ENCODE assay signal across 25 cellular contexts in the genomic region with DNA sequence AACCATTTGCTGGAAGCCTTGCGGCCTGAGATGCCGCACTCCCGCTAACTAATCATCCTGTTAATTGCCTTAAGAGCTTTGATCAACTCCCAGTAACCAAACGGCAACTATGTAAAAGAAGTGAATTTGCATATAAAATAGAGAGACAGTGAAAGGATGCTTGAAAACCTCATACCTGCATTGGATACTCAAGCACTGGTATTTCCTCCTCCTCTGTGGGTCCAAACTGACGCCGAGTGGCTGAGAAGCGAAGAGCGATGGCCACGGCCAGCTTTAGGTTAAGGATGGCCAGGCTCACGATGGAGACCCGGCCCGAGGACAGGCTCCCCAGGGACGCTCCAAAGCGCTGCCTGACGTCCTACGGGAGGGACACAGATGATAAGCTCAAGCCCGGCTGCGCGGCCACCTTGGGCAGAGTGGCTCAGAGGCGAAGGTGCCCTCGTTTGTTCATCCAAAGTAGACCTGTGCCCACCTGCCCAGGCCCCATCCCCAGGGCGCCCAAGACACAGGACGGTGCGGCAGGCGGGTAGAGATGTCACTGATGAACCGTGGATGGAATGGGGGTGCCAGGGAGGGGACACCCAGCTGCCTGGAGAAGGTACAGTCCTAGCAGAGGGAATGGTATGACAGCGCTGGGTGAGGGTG. TPM values are rescaled to one million over a fixed set of nuclear protein-coding genes. Genes with fewer than 3 reads are reported as not detected.
DNase-seq lines count a peak whose midpoint lies in the region; ATAC-seq and TF ChIP-seq lines count a peak whose summit lies in the region.
"Had no signal": no experiment of that assay in that cellular context is flagged by ENCODE, and none has a peak within 500 bp of the region (broad histone marks: within the 10 kb centered on the region; RNA-seq: fewer than 3 reads in every experiment).

No MANE protein-coding gene starts in this region.

- no peak overlapping the region for H3K14ac ChIP-seq in mesenchymal stem cell (ENCODE audit: low read length in 2 of 2)

- peak overlapping the region in 6 of 11 experiments; percentile 27 to 73 (median 64); a peak in 12 of 22 replicates for H3K9ac ChIP-seq in BLaER1 treated with 17β-estradiol and CSF1 and Interleukin-3, amounts not matched to agents 10 nM and 100 nM
- H3K9ac ChIP-seq in mesenchymal stem cell (ENCODE audit: low read length) = no peak overlapping the region

- H2BK12ac ChIP-seq in mesenchymal stem cell (ENCODE audit: low read length in 2 of 2) = no peak overlapping the region

- peak overlapping the region in 2 of 10 experiments; percentile 42 to 52; a peak in 3 of 20 replicates for H3K4me3 ChIP-seq in BLaER1 treated with 17β-estradiol and CSF1 and Interleukin-3, amounts not matched to agents 10 nM and 100 nM
- H3K4me3 ChIP-seq in H7 (ENCODE audit: insufficient read depth, low read depth, low read length) = no peak overlapping the region
- no peak overlapping the region for H3K4me3 ChIP-seq in mesenchymal stem cell (ENCODE audit: insufficient read depth in 1 of 2, low read depth in 1 of 2, low read length in 2 of 2)
- H3K4me3 ChIP-seq: HAP-1, Peyer's patch had no signal

- no peak overlapping the region for H3K4ac ChIP-seq in mesenchymal stem cell (ENCODE audit: low read depth in 1 of 2, low read length in 2 of 2)

- ATAC-seq in GM19035 (IDR thresholded peaks at IDR 0.05; ENCODE audit: unreplicated experiment) = no peak
- ATAC-seq in naive thymus-derived CD8-positive, alpha-beta T cell = no peak
- ATAC-seq in GM19395 (IDR thresholded peaks at IDR 0.05; ENCODE audit: unreplicated experiment) = no peak

- peaks cover 59 to 99% (median 98%) of the 10 kb centered on the region in 10 experiments for H3K4me1 ChIP-seq in BLaER1 treated with 17β-estradiol and CSF1 and Interleukin-3, amounts not matched to agents 10 nM and 100 nM
- H3K4me1 ChIP-seq in mesenchymal stem cell (ENCODE audit: control insufficient read depth, insufficient read depth, low read depth, low read length) = peaks cover 19% of the 10 kb centered on the region

- no peak overlapping the region for H2BK15ac ChIP-seq in mesenchymal stem cell (ENCODE audit: low read depth, poor library complexity, severe bottlenecking)

- H3K36me3 ChIP-seq in BLaER1 treated with 17β-estradiol and CSF1 and Interleukin-3, amounts not matched to agents 10 nM and 100 nM = peaks cover 0 to 14% (median 0%) of the 10 kb centered on the region in 11 experiments; a peak in 6 of 22 replicates
- no peaks in the 10 kb centered on the region for H3K36me3 ChIP-seq in H7 (replicated peaks; ENCODE audit: control insufficient read depth, insufficient read depth, low read length)
- H3K36me3 ChIP-seq in mesenchymal stem cell (ENCODE audit: control insufficient read depth in 1 of 2, insufficient read depth in 2 of 2, low read depth in 1 of 2, low read length in 2 of 2) = peaks cover 37 to 39% of the 10 kb centered on the region in 2 experiments
- H3K36me3 ChIP-seq: HAP-1 had no signal

- no peaks in the 10 kb centered on the region for H3K9me3 ChIP-seq in BLaER1 treated with 17β-estradiol and CSF1 and Interleukin-3, amounts not matched to agents 10 nM and 100 nM (replicated peaks in 1 of 11)
- H3K9me3 ChIP-seq in mesenchymal stem cell (ENCODE audit: control insufficient read depth, low read length) = no peaks in the 10 kb centered on the region
- H3K9me3 ChIP-seq: HAP-1, Peyer's patch had no signal

- peaks cover 30% of the 10 kb centered on the region for H3K4me1 Mint-ChIP-seq in chondrocyte (ENCODE audit: low read depth)
- H3K4me1 Mint-ChIP-seq in naive thymus-derived CD8-positive, alpha-beta T cell = no peaks in the 10 kb centered on the region
- H3K4me1 Mint-ChIP-seq: CD8-positive, alpha-beta memory T cell had no signal

- peak overlapping the region in 9 of 11 experiments; percentile 83 to 98 (median 90); a peak in 19 of 22 replicates for H3K4me2 ChIP-seq in BLaER1 treated with 17β-estradiol and CSF1 and Interleukin-3, amounts not matched to agents 10 nM and 100 nM
- H3K4me2 ChIP-seq in mesenchymal stem cell (ENCODE audit: low read length, poor library complexity, severe bottlenecking) = no peak overlapping the region

- no peak overlapping the region for H3K4me3 Mint-ChIP-seq in chondrocyte (ENCODE audit: unreplicated experiment)
- H3K4me3 Mint-ChIP-seq in naive thymus-derived CD8-positive, alpha-beta T cell = no peak overlapping the region
- H3K4me3 Mint-ChIP-seq: CD14-positive monocyte; CD8-positive, alpha-beta memory T cell; HFFc6 had no signal

- no peak overlapping the region for H4K8ac ChIP-seq in mesenchymal stem cell (ENCODE audit: low read length)

- H3K18ac ChIP-seq in mesenchymal stem cell (ENCODE audit: low read depth in 1 of 2, low read length in 2 of 2) = no peak overlapping the region

- H3K27ac ChIP-seq in BLaER1 treated with 17β-estradiol and CSF1 and Interleukin-3, amounts not matched to agents 10 nM and 100 nM = peak overlapping the region in 8 of 11 experiments; percentile 58 to 84 (median 76); a peak in 17 of 22 replicates
- no peak overlapping the region for H3K27ac ChIP-seq in mesenchymal stem cell (ENCODE audit: low read length, poor library complexity, severe bottlenecking)
- H3K27ac ChIP-seq: Peyer's patch had no signal

- H2BK5ac ChIP-seq in mesenchymal stem cell (ENCODE audit: low read depth, low read length, poor library complexity, severe bottlenecking) = no peak overlapping the region

- peak; percentile 79 for DNase-seq in H7
- peak; percentile 68 for DNase-seq in chondrocyte (ENCODE audit: low spot score)
- no peak for DNase-seq in mesenchymal stem cell
- no peak for DNase-seq in naive thymus-derived CD8-positive, alpha-beta T cell
- DNase-seq in NCI-H1417 treated with DMSO at 0.1 percent for 48 hours (lab: John Stamatoyannopoulos, UW) = no peak
- DNase-seq: CD8-positive, alpha-beta memory T cell; DMS 273 treated with DMSO at 0.1 percent for 48 hours; DMS79; GF-D8; HFFc6; KBM-7; MV-4-11; NCI-H1105; NCI-H146; NCI-H1930; NCI-H2107; NCI-H524; OCI-M1; Peyer's patch; SHP77 treated with DMSO at 0.1 percent for 48 hours had no signal

- H3K23ac ChIP-seq in mesenchymal stem cell (ENCODE audit: low read length in 2 of 2) = no peak overlapping the region

- WGBS in mesenchymal stem cell = 93% methylated on average over 26 of the region's 27 CpGs

- H2BK120ac ChIP-seq in mesenchymal stem cell (ENCODE audit: low read depth, low read length) = no peak overlapping the region

- H3K27me3 ChIP-seq in BLaER1 treated with 17β-estradiol and CSF1 and Interleukin-3, amounts not matched to agents 10 nM and 100 nM = peaks cover 0 to 22% (median 0%) of the 10 kb centered on the region in 11 experiments; a peak in 4 of 22 replicates
- H3K27me3 ChIP-seq in H7 (ENCODE audit: control insufficient read depth, insufficient read depth, low read length) (no peaks in the 10 kb centered on the region), mesenchymal stem cell (ENCODE audit: control insufficient read depth in 1 of 2, insufficient read depth in 1 of 2, low read length in 2 of 2) (no peaks in the 10 kb centered on the region)
- H3K27me3 ChIP-seq: Peyer's patch had no signal

- H3K79me1 ChIP-seq in mesenchymal stem cell (replicated peaks; ENCODE audit: low read length, poor library complexity, severe bottlenecking) = peaks cover 6% of the 10 kb centered on the region

- no peak for TF ChIP-seq CTCF in chondrocyte (IDR thresholded peaks at IDR 0.05)

- no peaks in the 10 kb centered on the region for H3K27me3 Mint-ChIP-seq in chondrocyte (ENCODE audit: low read depth)
- no peaks in the 10 kb centered on the region for H3K27me3 Mint-ChIP-seq in naive thymus-derived CD8-positive, alpha-beta T cell
- H3K27me3 Mint-ChIP-seq: CD8-positive, alpha-beta memory T cell had no signal

- H3K36me3 Mint-ChIP-seq in chondrocyte (ENCODE audit: low read depth) = peaks cover 27% of the 10 kb centered on the region
- peaks cover 0 to 37% (median 16%) of the 10 kb centered on the region in 3 donors for H3K36me3 Mint-ChIP-seq in naive thymus-derived CD8-positive, alpha-beta T cell

- peak overlapping the region; percentile 18 for H4K91ac ChIP-seq in mesenchymal stem cell (ENCODE audit: low read length)

- H2AK5ac ChIP-seq in mesenchymal stem cell (ENCODE audit: low read length, severe bottlenecking) = no peak overlapping the region

- no peak overlapping the region for H3K27ac Mint-ChIP-seq in chondrocyte (ENCODE audit: unreplicated experiment)
- no peak overlapping the region for H3K27ac Mint-ChIP-seq in naive thymus-derived CD8-positive, alpha-beta T cell
- H3K27ac Mint-ChIP-seq: HFFc6 had no signal

- H4K20me1 ChIP-seq in BLaER1 treated with 17β-estradiol and CSF1 and Interleukin-3, amounts not matched to agents 10 nM and 100 nM = peaks cover 0 to 6% (median 0%) of the 10 kb centered on the region in 11 experiments; a peak in 1 of 22 replicates

- no peak overlapping the region for H2AFZ ChIP-seq in mesenchymal stem cell (ENCODE audit: low read depth, low read length)

- POLR2A ChIA-PET in naive thymus-derived CD8-positive, alpha-beta T cell (lab: Charles Lee) = no interaction called here

- no peaks in the 10 kb centered on the region for H3K9me3 Mint-ChIP-seq in chondrocyte (ENCODE audit: low read depth)
- H3K9me3 Mint-ChIP-seq in naive thymus-derived CD8-positive, alpha-beta T cell = no peaks in the 10 kb centered on the region
- H3K9me3 Mint-ChIP-seq: CD8-positive, alpha-beta memory T cell; HFFc6 had no signal

RNA-seq across cellular contexts. Expression of a gene that starts 43.6 kb away (rescaled TPM):
- 24.4 and 40.8 TPM in 2 replicates for total RNA-seq in H7 (2014; rRNA removed; shearing (Covaris generic))
- total RNA-seq in chondrocyte = 34.8 to 51.6 TPM (median 44.0 TPM) in 3 replicates
- polyA plus RNA-seq in mesenchymal stem cell (2013, experiment 1 of 2) = 10.4 TPM
- 12.2 TPM for polyA plus RNA-seq in mesenchymal stem cell (2013, experiment 2 of 2)
- 10 to 100 TPM; 14.8 to 17.3 TPM for total RNA-seq in naive thymus-derived CD8-positive, alpha-beta T cell
- polyA plus RNA-seq in naive thymus-derived CD8-positive, alpha-beta T cell = 10 to 100 TPM in 2 of 3 donors, 1 to 10 TPM in 1; 9.5 to 14.3 (median 11.4) TPM

RNA-seq across cellular contexts. Expression of a gene that starts 43.7 kb away (rescaled TPM):
- total RNA-seq in H7 (2014; rRNA removed; shearing (Covaris generic)) = 35.5 and 42.2 TPM in 2 replicates
- 12.4 to 18.0 TPM (median 15.6 TPM) in 3 replicates for total RNA-seq in chondrocyte
- 3.7 TPM for polyA plus RNA-seq in mesenchymal stem cell (2013, experiment 1 of 2)
- polyA plus RNA-seq in mesenchymal stem cell (2013, experiment 2 of 2) = 3.6 TPM
- 10 to 100 TPM; 29.0 to 37.5 TPM for total RNA-seq in naive thymus-derived CD8-positive, alpha-beta T cell
- 10 to 100 TPM; 11.3 to 15.4 (median 13.0) TPM for polyA plus RNA-seq in naive thymus-derived CD8-positive, alpha-beta T cell

Comparison
In these comparisons a context has a peak if more than half of its experiments do, and no peak if none do; other contexts are left out.
1. DNase-seq: peak in H7 (single experiment) and chondrocyte (single experiment); none in mesenchymal stem cell (single experiment), naive thymus-derived CD8-positive, alpha-beta T cell (0 of 10) and NCI-H1417 treated with DMSO at 0.1 percent for 48 hours (single experiment).